Comparison of ENCODE assay signal across 18 cellular contexts in genomic region chr22:16967453-16968217, GRCh38. TPM values are rescaled to one million over a fixed set of nuclear protein-coding genes. Genes with fewer than 3 reads are reported as not detected.
DNase-seq lines count a peak whose midpoint lies in the region; TF ChIP-seq lines count a peak whose summit lies in the region.
"Had no signal": no experiment of that assay in that cellular context is flagged by ENCODE, and none has a peak within 500 bp of the region (broad histone marks: within the 10 kb centered on the region; RNA-seq: fewer than 3 reads in every experiment).

No MANE protein-coding gene starts in this region.

- H3K9me3 ChIP-seq in esophagus muscularis mucosa, result no peaks in the 10 kb centered on the region
- no peaks in the 10 kb centered on the region for H3K9me3 ChIP-seq in effector memory CD4-positive, alpha-beta T cell (ENCODE audit: control insufficient read depth, low read length)

- no peak for TF ChIP-seq RAD21 in Ishikawa (IDR thresholded peaks at IDR 0.05; ENCODE audit: low read depth)

- no peaks in the 10 kb centered on the region for H3K4me1 Mint-ChIP-seq in progenitor cell of endocrine pancreas (ENCODE audit: low read depth)
- peaks cover 6% of the 10 kb centered on the region for H3K4me1 Mint-ChIP-seq in activated T-cell treated with anti-CD3 and anti-CD28 coated beads, Interleukin-2, amount 50 U/mL, for 24 hours (ENCODE audit: low read depth)
- H3K4me1 Mint-ChIP-seq: CD4-positive, CD25-positive, alpha-beta regulatory T cell; GM23338 had no signal

- H3K4me3 Mint-ChIP-seq in progenitor cell of endocrine pancreas (ENCODE audit: low read depth), result no peak overlapping the region
- no peak overlapping the region for H3K4me3 Mint-ChIP-seq in activated T-cell treated with anti-CD3 and anti-CD28 coated beads, Interleukin-2, amount 50 U/mL, for 24 hours
- H3K4me3 Mint-ChIP-seq: CD4-positive, CD25-positive, alpha-beta regulatory T cell; GM23338; HFFc6 had no signal

- H3K4me1 ChIP-seq in esophagus muscularis mucosa, result no peaks in the 10 kb centered on the region
- H3K4me1 ChIP-seq in effector memory CD4-positive, alpha-beta T cell (ENCODE audit: control insufficient read depth, insufficient read depth, low read length, poor library complexity, severe bottlenecking), result no peaks in the 10 kb centered on the region

- intact Hi-C loops in esophagus muscularis mucosa (cut with DNase I), result no loop called here

- H3K4me3 ChIP-seq in esophagus muscularis mucosa, result no peak overlapping the region
- no peak overlapping the region for H3K4me3 ChIP-seq in effector memory CD4-positive, alpha-beta T cell (ENCODE audit: insufficient read depth, low read depth, low read length, poor library complexity, severe bottlenecking)
- H3K4me3 ChIP-seq: BLaER1 treated with 17β-estradiol and CSF1 and Interleukin-3, amounts not matched to agents 10 nM and 100 nM; GM12878; GM23338 had no signal

- peak; percentile 46 for DNase-seq in activated effector memory CD4-positive, alpha-beta T cell treated with anti-CD3 and anti-CD28 coated beads, Interleukin-2, amount 50 U/mL, for 16 hours
- DNase-seq in activated effector memory CD4-positive, alpha-beta T cell treated with Interleukin-2 at 50 U/mL for 16 hours, result no peak
- DNase-seq in esophagus muscularis mucosa (ENCODE audit: extremely low spot score), result peak; percentile 92
- DNase-seq in progenitor cell of endocrine pancreas (ENCODE audit: low spot score, unreplicated experiment), result no peak
- no peak for DNase-seq in effector memory CD4-positive, alpha-beta T cell
- DNase-seq in activated T-cell treated with anti-CD3 and anti-CD28 coated beads, Interleukin-2, amount 50 U/mL, for 24 hours, result no peak
- no peak for DNase-seq in SK-N-DZ (ENCODE audit: low spot score)
- DNase-seq: ACHN; CD4-positive, CD25-positive, alpha-beta regulatory T cell; DMS 273 treated with DMSO at 0.1 percent for 48 hours; HCEC 1CT; HFFc6 had no signal

- H3K27me3 ChIP-seq in esophagus muscularis mucosa, result peaks cover 0 to 12% (median 0%) of the 10 kb centered on the region in 4 donors
- H3K27me3 ChIP-seq in effector memory CD4-positive, alpha-beta T cell (replicated peaks; ENCODE audit: control insufficient read depth, insufficient read depth, low read length, poor library complexity, severe bottlenecking), result no peaks in the 10 kb centered on the region
- H3K27me3 ChIP-seq: BLaER1 treated with 17β-estradiol and CSF1 and Interleukin-3, amounts not matched to agents 10 nM and 100 nM had no signal

- TF ChIP-seq EP300 in Ishikawa (IDR thresholded peaks at IDR 0.05; ENCODE audit: borderline replicate concordance) (no peak), esophagus muscularis mucosa (IDR thresholded peaks at IDR 0.05) (no peak)

- H3K36me3 ChIP-seq in esophagus muscularis mucosa, result no peaks in the 10 kb centered on the region
- no peaks in the 10 kb centered on the region for H3K36me3 ChIP-seq in effector memory CD4-positive, alpha-beta T cell (ENCODE audit: control insufficient read depth, insufficient read depth, low read length)
- H3K36me3 ChIP-seq: BLaER1 treated with 17β-estradiol and CSF1 and Interleukin-3, amounts not matched to agents 10 nM and 100 nM had no signal

- H3K36me3 Mint-ChIP-seq in progenitor cell of endocrine pancreas (ENCODE audit: insufficient read depth), result no peaks in the 10 kb centered on the region
- H3K36me3 Mint-ChIP-seq in activated T-cell treated with anti-CD3 and anti-CD28 coated beads, Interleukin-2, amount 50 U/mL, for 24 hours (ENCODE audit: low read depth), result no peaks in the 10 kb centered on the region
- H3K36me3 Mint-ChIP-seq: CD4-positive, CD25-positive, alpha-beta regulatory T cell had no signal

- H3K9me3 Mint-ChIP-seq in progenitor cell of endocrine pancreas (ENCODE audit: low read depth), result peaks cover 7% of the 10 kb centered on the region
- H3K9me3 Mint-ChIP-seq in activated T-cell treated with anti-CD3 and anti-CD28 coated beads, Interleukin-2, amount 50 U/mL, for 24 hours, result no peaks in the 10 kb centered on the region

- peak overlapping the region; percentile 76 for H3K27ac Mint-ChIP-seq in progenitor cell of endocrine pancreas
- H3K27ac Mint-ChIP-seq in activated T-cell treated with anti-CD3 and anti-CD28 coated beads, Interleukin-2, amount 50 U/mL, for 24 hours, result no peak overlapping the region
- H3K27ac Mint-ChIP-seq: CD4-positive, CD25-positive, alpha-beta regulatory T cell; GM23338; HFFc6 had no signal

- H3K27ac ChIP-seq in esophagus muscularis mucosa (replicated peaks in 1 of 4), result no peak overlapping the region
- H3K27ac ChIP-seq in effector memory CD4-positive, alpha-beta T cell (ENCODE audit: insufficient read depth, low read length, poor library complexity, severe bottlenecking), result no peak overlapping the region
- H3K27ac ChIP-seq: BLaER1 treated with 17β-estradiol and CSF1 and Interleukin-3, amounts not matched to agents 10 nM and 100 nM had no signal

- no peaks in the 10 kb centered on the region for H3K27me3 Mint-ChIP-seq in progenitor cell of endocrine pancreas
- peaks cover 9% of the 10 kb centered on the region for H3K27me3 Mint-ChIP-seq in activated T-cell treated with anti-CD3 and anti-CD28 coated beads, Interleukin-2, amount 50 U/mL, for 24 hours

- TF ChIP-seq CTCF in esophagus muscularis mucosa (IDR thresholded peaks at IDR 0.05) (no peak), progenitor cell of endocrine pancreas (IDR thresholded peaks at IDR 0.05; ENCODE audit: unreplicated experiment) (no peak)

- TF ChIP-seq POLR2A in esophagus muscularis mucosa (IDR thresholded peaks at IDR 0.05; ENCODE audit: low read depth), result no peak

- WGBS in esophagus muscularis mucosa, result 67% methylated on average over 1 of the region's 4 CpGs

TF ChIP-seq in Ishikawa, 13 proteins besides CTCF, POLR2A, EP300 and RAD21:
- peak; percentile 27; the same call in 1 of the 2 replicates for TF ChIP-seq CEBPB (IDR thresholded peaks at IDR 0.05)
- no peak for TF ChIP-seq MAX (IDR thresholded peaks at IDR 0.05)
- no peak for TF ChIP-seq TEAD4 (IDR thresholded peaks at IDR 0.05)

RNA-seq across cellular contexts. Expression of gene GAB4, which starts 40.4 kb away (rescaled TPM):
- not detected for total RNA-seq in esophagus muscularis mucosa
- not detected in 2 replicates for total RNA-seq in progenitor cell of endocrine pancreas
- 0.03 TPM in 1 of 2 replicates, not detected in the other for polyA plus RNA-seq in SK-N-DZ (2014; cell fraction: cytosol; rRNA removed)
- 0.35 TPM in 1 of 2 replicates, not detected in the other for polyA plus RNA-seq in SK-N-DZ (2014; cell fraction: nucleus; rRNA removed)
- total RNA-seq: A172; CD4-positive, CD25-positive, alpha-beta regulatory T cell; Daoy; GM12878; HFFc6 had no signal
- polyA plus RNA-seq: CD4-positive, CD25-positive, alpha-beta regulatory T cell; GM12878 had no signal

Comparison
In these comparisons a context has a peak if more than half of its experiments do, and no peak if none do; other contexts are left out.
1. DNase-seq: peak in activated effector memory CD4-positive, alpha-beta T cell treated with anti-CD3 and anti-CD28 coated beads, Interleukin-2, amount 50 U/mL, for 16 hours (single experiment) and esophagus muscularis mucosa (single experiment); none in activated effector memory CD4-positive, alpha-beta T cell treated with Interleukin-2 at 50 U/mL for 16 hours (single experiment), progenitor cell of endocrine pancreas (single experiment), effector memory CD4-positive, alpha-beta T cell (0 of 3), activated T-cell treated with anti-CD3 and anti-CD28 coated beads, Interleukin-2, amount 50 U/mL, for 24 hours (single experiment) and SK-N-DZ (single experiment).